In genomic region chrX:23334536-23334870, GRCh38 we compare ENCODE assay signal across 9 cellular contexts. TPM values are rescaled to one million over a fixed set of nuclear protein-coding genes. Genes with fewer than 3 reads are reported as not detected.
A peak's percentile ranks its signal among the peaks of the same experiment; 100 is the strongest.
DNase-seq lines count a peak whose midpoint lies in the region; ATAC-seq and TF ChIP-seq lines count a peak whose summit lies in the region.
"Had no signal": no experiment of that assay in that cellular context is flagged by ENCODE, and none has a peak within 500 bp of the region (broad histone marks: within the 10 kb centered on the region; RNA-seq: fewer than 3 reads in every experiment).

Gene PTCHD1 (plus strand): TSS chrX:23334849. CDS start chrX:23334876, 27 bp downstream.

- peaks cover 83% of the 10 kb centered on the region for H3K27me3 Mint-ChIP-seq in Calu3 (ENCODE audit: unreplicated experiment)

- H3K36me3 ChIP-seq in SJCRH30: no peaks in the 10 kb centered on the region
- H3K36me3 ChIP-seq in skeletal muscle satellite cell (ENCODE audit: insufficient read depth, low read length): no peaks in the 10 kb centered on the region

- H3K4me1 ChIP-seq in SJCRH30: no peaks in the 10 kb centered on the region
- H3K4me1 ChIP-seq in skeletal muscle satellite cell (ENCODE audit: control insufficient read depth, insufficient read depth, low read length): peaks cover 9% of the 10 kb centered on the region

- CTCF ChIA-PET in Calu3 (lab: Charles Lee): interaction anchor here (0.7 kb wide), 1 partner anchor 62 kb away, joined by 3 read pairs; no protein-coding TSS in a partner anchor

- DNase-seq in Calu3: no peak
- no peak for DNase-seq in SJCRH30
- DNase-seq in GM20000 (ENCODE audit: low spot score): no peak
- no peak for DNase-seq in hippocampal formation (lab: John Stamatoyannopoulos, UW)

- H3K27ac ChIP-seq in SJCRH30: no peak within 1 kb of the TSS

- intact Hi-C loops in Calu3 (cut with micrococcal nuclease; ENCODE audit: unreplicated experiment): no loop called here

- BruUV-seq in Calu3 (replicated peaks; lab: Mats Ljungman, UMichigan): no TSS peak

- H3K9me3 ChIP-seq in SJCRH30 (replicated peaks): no peaks in the 10 kb centered on the region
- H3K9me3 ChIP-seq in iPS-18c (ENCODE audit: control insufficient read depth, insufficient read depth, low read length): no peaks in the 10 kb centered on the region
- H3K9me3 ChIP-seq in skeletal muscle satellite cell (replicated peaks; ENCODE audit: low read length): no peaks in the 10 kb centered on the region

- no peaks in the 10 kb centered on the region for H3K27me3 ChIP-seq in SJCRH30
- peaks cover 66% of the 10 kb centered on the region for H3K27me3 ChIP-seq in skeletal muscle satellite cell (ENCODE audit: control insufficient read depth, insufficient read depth, low read length)

- peak within 1 kb of the TSS; percentile 44 for H3K27ac Mint-ChIP-seq in Calu3 (ENCODE audit: unreplicated experiment)

- TF ChIP-seq CTCF in Calu3 (IDR thresholded peaks at IDR 0.05; ENCODE audit: unreplicated experiment) (no peak), GM20000 (IDR thresholded peaks at IDR 0.05; ENCODE audit: extremely low read depth, missing control alignments) (no peak)

- peaks cover 12% of the 10 kb centered on the region for H3K4me1 Mint-ChIP-seq in Calu3 (ENCODE audit: low read depth, unreplicated experiment)

- peak within 1 kb of the TSS; percentile 58 for H3K4me2 ChIP-seq in skeletal muscle satellite cell (ENCODE audit: low read length)

- no peak within 1 kb of the TSS for H3K9ac ChIP-seq in skeletal muscle satellite cell (ENCODE audit: low read depth, low read length)

- no peaks in the 10 kb centered on the region for H3K9me3 Mint-ChIP-seq in Calu3 (ENCODE audit: low read depth, unreplicated experiment)

- H3K4me3 ChIP-seq in SJCRH30 (peak within 1 kb of the TSS; percentile 46), iPS-18c (ENCODE audit: insufficient read depth, low read depth, low read length) (peak within 1 kb of the TSS; percentile 71), skeletal muscle satellite cell (ENCODE audit: low read length) (peak within 1 kb of the TSS; percentile 54)

- H3K36me3 Mint-ChIP-seq in Calu3 (ENCODE audit: insufficient read depth, unreplicated experiment): peaks cover 9% of the 10 kb centered on the region

- peak within 1 kb of the TSS; percentile 76 for H3K4me3 Mint-ChIP-seq in Calu3 (ENCODE audit: low read depth, unreplicated experiment)

- ATAC-seq in HG03097 (IDR thresholded peaks at IDR 0.05; ENCODE audit: low FRiP score, unreplicated experiment) (no peak), HG02588 (IDR thresholded peaks at IDR 0.05; ENCODE audit: unreplicated experiment) (no peak)

RNA-seq across cellular contexts. Expression of gene PTCHD1, which starts in this region (rescaled TPM):
- total RNA-seq in Calu3 (2022): 0.07 TPM in 1 of 2 replicates, not detected in the other
- total RNA-seq in SJCRH30 (2014; rRNA removed; shearing (Covaris generic)): 0.43 and 0.58 TPM in 2 replicates
- total RNA-seq in skeletal muscle satellite cell (2012; rRNA removed): under 0.01 TPM in 1 of 2 replicates, not detected in the other
- total RNA-seq: renal cortical epithelial cell had no signal
